Comparison of ENCODE assay signal across 1 cellular context in the genomic region with DNA sequence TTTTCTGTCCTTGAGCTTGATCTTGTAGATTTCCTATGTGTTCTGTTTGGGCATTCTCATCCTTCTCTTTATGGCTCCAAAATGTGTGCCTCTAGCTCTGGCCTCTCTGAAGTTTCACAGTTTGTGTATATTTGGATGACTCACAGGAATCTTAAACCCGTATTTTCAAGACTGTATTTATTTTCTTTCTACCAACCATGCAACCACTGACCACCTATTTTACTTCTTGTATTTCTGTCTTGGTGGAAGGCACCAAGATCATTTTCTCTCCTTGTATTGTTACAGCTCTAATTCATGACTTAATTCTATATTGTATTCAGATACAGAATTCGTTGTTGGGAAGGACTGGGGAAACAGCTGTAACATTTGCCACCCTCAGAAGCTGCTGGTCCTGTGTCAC.
TF ChIP-seq lines count a peak whose summit lies in the region.

No MANE protein-coding gene starts in this region.

TF ChIP-seq in WTC11, 78 proteins besides CTCF, POLR2A, EP300 and RAD21 (continued from another document):
- no peak for TF ChIP-seq TCF7 (CRISPR knock-in tag; IDR thresholded peaks at IDR 0.05; ENCODE audit: low read depth)
- TF ChIP-seq ZNF396 (CRISPR knock-in tag; IDR thresholded peaks at IDR 0.05; ENCODE audit: borderline replicate concordance), result no peak
- TF ChIP-seq, protein P1, sequence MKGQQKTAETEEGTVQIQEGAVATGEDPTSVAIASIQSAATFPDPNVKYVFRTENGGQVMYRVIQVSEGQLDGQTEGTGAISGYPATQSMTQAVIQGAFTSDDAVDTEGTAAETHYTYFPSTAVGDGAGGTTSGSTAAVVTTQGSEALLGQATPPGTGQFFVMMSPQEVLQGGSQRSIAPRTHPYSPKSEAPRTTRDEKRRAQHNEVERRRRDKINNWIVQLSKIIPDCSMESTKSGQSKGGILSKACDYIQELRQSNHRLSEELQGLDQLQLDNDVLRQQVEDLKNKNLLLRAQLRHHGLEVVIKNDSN (CRISPR knock-in tag; IDR thresholded peaks at IDR 0.05), result no peak
- TF ChIP-seq FOXK1 (CRISPR knock-in tag; IDR thresholded peaks at IDR 0.05), result no peak
